Comparison of ENCODE assay signal across 9 cellular contexts in genomic region chr3:71710906-71711494, GRCh38. TPM values are rescaled to one million over a fixed set of nuclear protein-coding genes. Genes with fewer than 3 reads are reported as not detected.
DNase-seq lines count a peak whose midpoint lies in the region; ATAC-seq, FAIRE-seq and TF ChIP-seq lines count a peak whose summit lies in the region.
"Had no signal": no experiment of that assay in that cellular context is flagged by ENCODE, and none has a peak within 500 bp of the region (broad histone marks: within the 10 kb centered on the region; RNA-seq: fewer than 3 reads in every experiment).

No MANE protein-coding gene starts in this region.

- no peak overlapping the region for H3K27ac ChIP-seq in left lung
- H3K27ac ChIP-seq: SK-N-MC had no signal

- intact Hi-C loops in CD14-positive monocyte (cut with micrococcal nuclease) = loop anchor here in 1 of 2 donors (5.0 to 10.0 kb wide), 2 partner anchors 146 to 1114 kb away; no protein-coding TSS in a partner anchor
- intact Hi-C loops in left lung (cut with DNase I) = no loop called here

- CTCF ChIA-PET in activated CD4-positive, alpha-beta memory T cell treated with anti-CD3 and anti-CD28 coated beads, Interleukin-2, amount 10 ng/mL, durations not matched to agents 7 days and 5 days (lab: Charles Lee) = interaction anchor here (0.6 to 3.3 kb wide), 21 partner anchors 8 to 1114 kb away, joined by 3 to 26 read pairs (median 4); partner anchors contain the start of gene EIF4E3

- H3K36me3 Mint-ChIP-seq in CD14-positive monocyte = peaks cover 50 to 55% of the 10 kb centered on the region in 2 donors
- peaks cover 48% of the 10 kb centered on the region for H3K36me3 Mint-ChIP-seq in activated CD4-positive, alpha-beta memory T cell treated with anti-CD3 and anti-CD28 coated beads, Interleukin-2, amount 10 ng/mL, durations not matched to agents 7 days and 5 days (ENCODE audit: low read depth)

- peaks cover 0 to 1% (median 0%) of the 10 kb centered on the region in 7 donors for H3K9me3 Mint-ChIP-seq in CD14-positive monocyte
- no peaks in the 10 kb centered on the region for H3K9me3 Mint-ChIP-seq in activated CD4-positive, alpha-beta memory T cell treated with anti-CD3 and anti-CD28 coated beads, Interleukin-2, amount 10 ng/mL, durations not matched to agents 7 days and 5 days

- H3K27ac Mint-ChIP-seq in CD14-positive monocyte = peak overlapping the region in 3 of 7 donors; percentile 10 to 48 (median 24)
- no peak overlapping the region for H3K27ac Mint-ChIP-seq in activated CD4-positive, alpha-beta memory T cell treated with anti-CD3 and anti-CD28 coated beads, Interleukin-2, amount 10 ng/mL, durations not matched to agents 7 days and 5 days

- no peak overlapping the region for H3K4me3 ChIP-seq in left lung
- H3K4me3 ChIP-seq: SK-N-MC had no signal

- no peak for DNase-seq in CD14-positive monocyte (ENCODE audit: low spot score)
- DNase-seq in NCI-H748 (lab: John Stamatoyannopoulos, UW; ENCODE audit: unreplicated experiment) = peak; percentile 68
- DNase-seq in central memory CD4-positive, alpha-beta T cell = peak; percentile 42
- no peak for DNase-seq in left lung
- DNase-seq in urothelium cell line (ENCODE audit: low spot score) = peak; percentile 64
- no peak for DNase-seq in activated CD4-positive, alpha-beta memory T cell treated with anti-CD3 and anti-CD28 coated beads, Interleukin-2, amount 10 ng/mL, durations not matched to agents 7 days and 5 days

- TF ChIP-seq CTCF in CD14-positive monocyte (IDR thresholded peaks at IDR 0.05) (peak; percentile 76), left lung (IDR thresholded peaks at IDR 0.05) (peak; percentile 49 to 59)

- no peaks in the 10 kb centered on the region for H3K9me3 ChIP-seq in left lung

- H3K27me3 ChIP-seq in left lung = no peaks in the 10 kb centered on the region

- POLR2A ChIA-PET in activated CD4-positive, alpha-beta memory T cell treated with anti-CD3 and anti-CD28 coated beads, Interleukin-2, amount 10 ng/mL, durations not matched to agents 7 days and 5 days (lab: Charles Lee) = interaction anchor here (1.3 to 2.1 kb wide), 3 partner anchors 13 to 141 kb away, joined by 4 to 9 read pairs (median 7); partner anchors contain the start of gene EIF4E3

- peak; percentile 5 for FAIRE-seq in urothelium cell line (lab: Jason Lieb, UNC)

- peaks cover 66% of the 10 kb centered on the region for H3K4me1 Mint-ChIP-seq in CD14-positive monocyte
- peaks cover 67% of the 10 kb centered on the region for H3K4me1 Mint-ChIP-seq in activated CD4-positive, alpha-beta memory T cell treated with anti-CD3 and anti-CD28 coated beads, Interleukin-2, amount 10 ng/mL, durations not matched to agents 7 days and 5 days

- no peak overlapping the region for H3K4me3 Mint-ChIP-seq in CD14-positive monocyte
- H3K4me3 Mint-ChIP-seq in activated CD4-positive, alpha-beta memory T cell treated with anti-CD3 and anti-CD28 coated beads, Interleukin-2, amount 10 ng/mL, durations not matched to agents 7 days and 5 days = no peak overlapping the region

- H3K4me1 ChIP-seq in left lung = peaks cover 0 to 48% of the 10 kb centered on the region in 2 donors

- peaks cover 0 to 3% of the 10 kb centered on the region in 2 donors for H3K36me3 ChIP-seq in left lung

- peak; percentile 73 for ATAC-seq in GM18519 (IDR thresholded peaks at IDR 0.05; ENCODE audit: low FRiP score, unreplicated experiment)
- peak; percentile 59 for ATAC-seq in HG03039 (IDR thresholded peaks at IDR 0.05; ENCODE audit: unreplicated experiment)
- peak; percentile 89 for ATAC-seq in left lung

- no peaks in the 10 kb centered on the region for H3K27me3 Mint-ChIP-seq in CD14-positive monocyte (ENCODE audit: low read depth in 3 of 3)
- no peaks in the 10 kb centered on the region for H3K27me3 Mint-ChIP-seq in activated CD4-positive, alpha-beta memory T cell treated with anti-CD3 and anti-CD28 coated beads, Interleukin-2, amount 10 ng/mL, durations not matched to agents 7 days and 5 days

RNA-seq across cellular contexts. Expression of gene EIF4E3, which starts 14.2 kb away (rescaled TPM):
- 100 to 1,000 TPM in 1 of 2 donors, 10 to 100 TPM in 1; 58.6 to 111 TPM for polyA plus RNA-seq in CD14-positive monocyte
- total RNA-seq in left lung = 10 to 100 TPM; 23.2 to 34.8 TPM
- 10 to 100 TPM; 76.9 TPM for total RNA-seq in activated CD4-positive, alpha-beta memory T cell treated with anti-CD3 and anti-CD28 coated beads, Interleukin-2, amount 10 ng/mL, durations not matched to agents 7 days and 5 days

RNA-seq across cellular contexts. Expression of gene GPR27, which starts 42.7 kb away (rescaled TPM):
- polyA plus RNA-seq in CD14-positive monocyte = 10 to 100 TPM in 1 of 2 donors, 1 to 10 TPM in 1; 6.6 to 19.6 TPM
- total RNA-seq in left lung = 1 to 10 TPM; 2.8 to 3.0 TPM
- 1 to 10 TPM; 3.0 to 3.1 TPM for total RNA-seq in activated CD4-positive, alpha-beta memory T cell treated with anti-CD3 and anti-CD28 coated beads, Interleukin-2, amount 10 ng/mL, durations not matched to agents 7 days and 5 days

Comparison
In these comparisons a context has a peak if more than half of its experiments do, and no peak if none do; other contexts are left out.
1. DNase-seq: peak in NCI-H748 (single experiment), central memory CD4-positive, alpha-beta T cell (single experiment) and urothelium cell line (single experiment); none in CD14-positive monocyte (single experiment), left lung (0 of 2) and activated CD4-positive, alpha-beta memory T cell treated with anti-CD3 and anti-CD28 coated beads, Interleukin-2, amount 10 ng/mL, durations not matched to agents 7 days and 5 days (single experiment).
2. Peak in every context shown above with its lines, with median percentiles within 50 percentile points of each other: ATAC-seq.